21 cellular contexts compared by ENCODE assay signal in the genomic region with DNA sequence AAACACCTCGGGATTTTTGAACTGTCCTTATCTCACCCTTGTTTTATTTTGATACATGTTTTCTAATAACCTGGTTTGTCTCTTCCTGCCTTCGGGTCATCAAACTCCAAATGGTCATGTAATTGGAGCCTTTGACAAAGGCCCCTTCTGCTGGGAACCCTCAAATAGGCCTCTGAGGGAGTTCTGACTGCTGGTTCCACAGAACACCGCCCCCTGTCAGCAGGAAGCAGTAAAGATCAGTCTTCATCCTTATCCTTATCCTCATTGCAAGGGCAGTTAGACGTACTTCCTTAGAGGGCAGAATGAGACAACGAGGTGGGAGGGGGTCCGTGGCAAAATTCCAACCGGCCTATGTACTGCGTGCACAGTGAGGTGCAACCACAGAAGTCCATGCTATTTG. TPM values are rescaled to one million over a fixed set of nuclear protein-coding genes. Genes with fewer than 3 reads are reported as not detected.
DNase-seq lines count a peak whose midpoint lies in the region; ATAC-seq and TF ChIP-seq lines count a peak whose summit lies in the region.
"Had no signal": no experiment of that assay in that cellular context is flagged by ENCODE, and none has a peak within 500 bp of the region (broad histone marks: within the 10 kb centered on the region; RNA-seq: fewer than 3 reads in every experiment).

No MANE protein-coding gene starts in this region.

- H3K56ac ChIP-seq in H9 (ENCODE audit: insufficient read length, low read depth, low read length) (no peak overlapping the region), mesendoderm (ENCODE audit: low read length) (no peak overlapping the region)

- peaks cover 0 to 22% (median 6%) of the 10 kb centered on the region in 3 experiments; a peak in 5 of 7 replicates for H3K36me3 Mint-ChIP-seq in H9 (ENCODE audit: insufficient read depth in 1 of 3, low read depth in 3 of 3)

- H3K23me2 ChIP-seq in H9 (ENCODE audit: insufficient read length, low read depth, low read length, poor library complexity, severe bottlenecking) = no peaks in the 10 kb centered on the region

- H3K9me3 Mint-ChIP-seq in H9 = peaks cover 67 to 73% of the 10 kb centered on the region in 2 experiments

- H3K4me3 Mint-ChIP-seq in H9 = no peak overlapping the region
- H3K4me3 Mint-ChIP-seq: CD4-positive, alpha-beta T cell had no signal

- H3K4ac ChIP-seq in H9 (ENCODE audit: low read depth, low read length) (no peak overlapping the region), mesendoderm (ENCODE audit: low read depth, low read length) (no peak overlapping the region)

- no peak overlapping the region for H4K8ac ChIP-seq in H9 (replicated peaks; ENCODE audit: insufficient read length, low read depth, low read length)
- H4K8ac ChIP-seq in mesendoderm (ENCODE audit: low read depth, low read length) = no peak overlapping the region

- H2BK12ac ChIP-seq in H9 (ENCODE audit: insufficient read length, low read depth, low read length) = no peak overlapping the region

- no peak overlapping the region for H2BK5ac ChIP-seq in H9 (ENCODE audit: insufficient read length, low read length)
- no peak overlapping the region for H2BK5ac ChIP-seq in mesendoderm (ENCODE audit: low read length)

- no peaks in the 10 kb centered on the region for H4K20me1 ChIP-seq in H9 (ENCODE audit: control insufficient read depth, insufficient read depth, insufficient read length)

- H4K5ac ChIP-seq in H9 (ENCODE audit: insufficient read length, low read depth, low read length) = no peak overlapping the region
- no peak overlapping the region for H4K5ac ChIP-seq in mesendoderm (ENCODE audit: low read length)

- H2AK5ac ChIP-seq in H9 (ENCODE audit: insufficient read length, low read length) (no peak overlapping the region), mesendoderm (ENCODE audit: low read length) (no peak overlapping the region)

- H3K18ac ChIP-seq in H9 (ENCODE audit: insufficient read length, low read depth, low read length) (no peak overlapping the region), mesendoderm (ENCODE audit: low read length) (no peak overlapping the region)

- H3K9me3 ChIP-seq in H9 (ENCODE audit: control insufficient read depth, low read depth, low read length) = peaks cover 33% of the 10 kb centered on the region
- H3K9me3 ChIP-seq: SJSA1 had no signal

- H3K4me2 ChIP-seq in H9 (ENCODE audit: insufficient read depth, insufficient read length, low read length) (no peak overlapping the region), mesendoderm (ENCODE audit: low read length) (no peak overlapping the region)

- no CpG with 5 or more reads among the region's 8 CpGs for WGBS in H9 (ENCODE audit: extremely low coverage, insufficient read length, low lambda C conversion rate)
- no CpG with 5 or more reads among the region's 8 CpGs for WGBS in mesendoderm (ENCODE audit: extremely low coverage, insufficient coverage, low lambda C conversion rate)

- H3K27ac ChIP-seq in C4-2B (no peak overlapping the region), H9 (ENCODE audit: insufficient read length, low read depth, low read length) (no peak overlapping the region), mesendoderm (ENCODE audit: low read depth, low read length) (no peak overlapping the region)
- H3K27ac ChIP-seq: SJSA1 had no signal

- H3K36me3 ChIP-seq in mesendoderm (ENCODE audit: control insufficient read depth, insufficient read depth, low read length) = no peaks in the 10 kb centered on the region
- H3K36me3 ChIP-seq: SJSA1 had no signal

- H3K27ac Mint-ChIP-seq in H9 = no peak overlapping the region
- H3K27ac Mint-ChIP-seq: CD4-positive, alpha-beta T cell had no signal

- H3K4me1 ChIP-seq in H9 (ENCODE audit: insufficient read depth, low read length) (no peaks in the 10 kb centered on the region), mesendoderm (ENCODE audit: control insufficient read depth, low read depth, low read length) (no peaks in the 10 kb centered on the region)
- H3K4me1 ChIP-seq: SJSA1 had no signal

- H3K79me1 ChIP-seq in H9 (ENCODE audit: insufficient read depth, low read depth, low read length, poor library complexity, severe bottlenecking) = no peaks in the 10 kb centered on the region
- no peaks in the 10 kb centered on the region for H3K79me1 ChIP-seq in mesendoderm (ENCODE audit: low read length)

- TF ChIP-seq CTCF in C4-2B (conservative IDR thresholded peaks at IDR 0.05) (peak; percentile 23), H9 (conservative IDR thresholded peaks at IDR 0.05) (0 out of 3 replicates have a peak, but pooled peaks have one; percentile 11)

- in situ Hi-C loops in SK-MEL-5 (cut with HindIII; ENCODE audit: low pct_unique_long_range_greater_than_20kb, low sequenced_read_pairs) = no loop called here

- H2BK15ac ChIP-seq in H9 (ENCODE audit: low read depth, low read length) (no peak overlapping the region), mesendoderm (replicated peaks; ENCODE audit: low read depth) (no peak overlapping the region)

- DNase-seq in H9 (no peak), SK-MEL-5 (ENCODE audit: low read depth, low spot score) (peak; percentile 26), mesendoderm (peak; percentile 3), NCI-H446 (lab: John Stamatoyannopoulos, UW) (no peak), UCSD-AML1 (lab: John Stamatoyannopoulos, UW; ENCODE audit: unreplicated experiment) (no peak)
- DNase-seq: Calu3; CD4-positive, alpha-beta T cell; GF-D8; HCEC 1CT; KG1; NCI-H1092; NCI-H146; NCI-H2081 treated with DMSO at 0.1 percent for 48 hours; NCI-H524; NK-92 treated with Interleukin-12 subunit alpha and Interleukin-12 subunit beta, amount 100 ng/mL, for 24 hours; PC-3 had no signal

- H3K27me3 Mint-ChIP-seq in H9 (ENCODE audit: low read depth) = peaks cover 2% of the 10 kb centered on the region
- H3K27me3 Mint-ChIP-seq: CD4-positive, alpha-beta T cell had no signal

- no peak overlapping the region for H2BK120ac ChIP-seq in H9 (ENCODE audit: low read depth, low read length, poor library complexity, severe bottlenecking)
- no peak overlapping the region for H2BK120ac ChIP-seq in mesendoderm (ENCODE audit: low read depth, low read length)

- H3K9ac ChIP-seq in H9 (ENCODE audit: extremely low read depth, insufficient read length, low read length) = no peak overlapping the region
- H3K9ac ChIP-seq in mesendoderm (ENCODE audit: low read length) = no peak overlapping the region

- H3K23ac ChIP-seq in H9 (ENCODE audit: insufficient read length, low read depth, low read length) (no peak overlapping the region), mesendoderm (ENCODE audit: low read length) (no peak overlapping the region)

- no peak overlapping the region for H4K91ac ChIP-seq in H9 (ENCODE audit: insufficient read length, low read depth, low read length)

- H3K4me1 Mint-ChIP-seq in H9 = no peaks in the 10 kb centered on the region

- H2AFZ ChIP-seq in H9 (ENCODE audit: low read length) = no peak overlapping the region

- H2BK20ac ChIP-seq in H9 (ENCODE audit: low read depth, low read length, poor library complexity, severe bottlenecking) = no peak overlapping the region

- H3K4me3 ChIP-seq in mesendoderm (ENCODE audit: low read length) = no peak overlapping the region
- H3K4me3 ChIP-seq: SJSA1 had no signal

- H3K14ac ChIP-seq in H9 (ENCODE audit: insufficient read depth, low read length) = no peak overlapping the region

- H3K27me3 ChIP-seq in H9 (ENCODE audit: insufficient read depth, low read length) (no peaks in the 10 kb centered on the region), mesendoderm (ENCODE audit: insufficient read depth, low read length, poor library complexity) (no peaks in the 10 kb centered on the region)
- H3K27me3 ChIP-seq: SJSA1 had no signal

- ATAC-seq in GM21528 (IDR thresholded peaks at IDR 0.05; ENCODE audit: low FRiP score, unreplicated experiment) = no peak
- ATAC-seq: HepG2, PC-3 had no signal

- no peak overlapping the region for H3T11ph ChIP-seq in H9 (ENCODE audit: low read length)

- H3K79me2 ChIP-seq in H9 (ENCODE audit: insufficient read depth, low read length) (no peaks in the 10 kb centered on the region), mesendoderm (ENCODE audit: control insufficient read depth, insufficient read depth, low read length) (no peaks in the 10 kb centered on the region)

RNA-seq across cellular contexts. Expression of gene TRIM51, which starts 12.1 kb away (rescaled TPM):
- total RNA-seq in H9 (2021) = not detected in 2 replicates
- 23.7 and 23.9 TPM in 2 replicates for total RNA-seq in SK-MEL-5 (2014; rRNA removed; shearing (Covaris generic))
- 9.5 and 11.4 TPM in 2 replicates for polyA plus RNA-seq in SK-MEL-5 (2015; cell fraction: cytosol; rRNA removed)
- polyA plus RNA-seq in SK-MEL-5 (2015; cell fraction: nucleus; rRNA removed) = 9.6 and 14.4 TPM in 2 replicates
- polyA plus RNA-seq in mesendoderm (2013, experiment 1 of 2) = not detected
- not detected for polyA plus RNA-seq in mesendoderm (2013, experiment 2 of 2)
- total RNA-seq: Calu3; CD4-positive, alpha-beta T cell; HepG2; M059J; PC-3; SJSA1 had no signal
- polyA plus RNA-seq: HepG2 had no signal

RNA-seq across cellular contexts. Expression of gene OR5W2, which starts 19.2 kb away (rescaled TPM):
- total RNA-seq in H9 (2021) = not detected in 2 replicates
- not detected in 2 replicates for total RNA-seq in SK-MEL-5 (2014; rRNA removed; shearing (Covaris generic))
- not detected in 2 replicates for polyA plus RNA-seq in SK-MEL-5 (2015; cell fraction: cytosol; rRNA removed)
- polyA plus RNA-seq in SK-MEL-5 (2015; cell fraction: nucleus; rRNA removed) = not detected in 2 replicates
- not detected for polyA plus RNA-seq in mesendoderm (2013, experiment 1 of 2)
- polyA plus RNA-seq in mesendoderm (2013, experiment 2 of 2) = not detected
- total RNA-seq: Calu3; CD4-positive, alpha-beta T cell; HepG2; M059J; PC-3; SJSA1 had no signal
- polyA plus RNA-seq: HepG2 had no signal

RNA-seq across cellular contexts. Expression of gene OR5I1, which starts 41.0 kb away (rescaled TPM):
- not detected in 2 replicates for total RNA-seq in H9 (2021)
- total RNA-seq in SK-MEL-5 (2014; rRNA removed; shearing (Covaris generic)) = not detected in 2 replicates
- polyA plus RNA-seq in SK-MEL-5 (2015; cell fraction: cytosol; rRNA removed) = not detected in 2 replicates
- polyA plus RNA-seq in SK-MEL-5 (2015; cell fraction: nucleus; rRNA removed) = not detected in 2 replicates
- polyA plus RNA-seq in mesendoderm (2013, experiment 1 of 2) = not detected
- not detected for polyA plus RNA-seq in mesendoderm (2013, experiment 2 of 2)
- total RNA-seq: Calu3; CD4-positive, alpha-beta T cell; HepG2; M059J; PC-3; SJSA1 had no signal
- polyA plus RNA-seq: HepG2 had no signal

RNA-seq across cellular contexts. Expression of gene OR5D16, which starts 56.7 kb away (rescaled TPM):
- not detected in 2 replicates for total RNA-seq in H9 (2021)
- not detected in 2 replicates for total RNA-seq in SK-MEL-5 (2014; rRNA removed; shearing (Covaris generic))
- not detected in 2 replicates for polyA plus RNA-seq in SK-MEL-5 (2015; cell fraction: cytosol; rRNA removed)
- not detected in 2 replicates for polyA plus RNA-seq in SK-MEL-5 (2015; cell fraction: nucleus; rRNA removed)
- polyA plus RNA-seq in mesendoderm (2013, experiment 1 of 2) = not detected
- not detected for polyA plus RNA-seq in mesendoderm (2013, experiment 2 of 2)
- total RNA-seq: Calu3; CD4-positive, alpha-beta T cell; HepG2; M059J; PC-3; SJSA1 had no signal
- polyA plus RNA-seq: HepG2 had no signal

Comparison
In these comparisons a context has a peak if more than half of its experiments do, and no peak if none do; other contexts are left out.
1. DNase-seq: peak in SK-MEL-5 (single experiment) and mesendoderm (single experiment); none in H9 (single experiment), NCI-H446 (0 of 2) and UCSD-AML1 (single experiment).
2. RNA of gene TRIM51, which starts 12.1 kb away (total RNA-seq): 23.7 to 23.9 TPM in SK-MEL-5; not detected in H9; every median in the first group is over 10 times any median in the second.